8 cellular contexts compared by ENCODE assay signal in the genomic region with DNA sequence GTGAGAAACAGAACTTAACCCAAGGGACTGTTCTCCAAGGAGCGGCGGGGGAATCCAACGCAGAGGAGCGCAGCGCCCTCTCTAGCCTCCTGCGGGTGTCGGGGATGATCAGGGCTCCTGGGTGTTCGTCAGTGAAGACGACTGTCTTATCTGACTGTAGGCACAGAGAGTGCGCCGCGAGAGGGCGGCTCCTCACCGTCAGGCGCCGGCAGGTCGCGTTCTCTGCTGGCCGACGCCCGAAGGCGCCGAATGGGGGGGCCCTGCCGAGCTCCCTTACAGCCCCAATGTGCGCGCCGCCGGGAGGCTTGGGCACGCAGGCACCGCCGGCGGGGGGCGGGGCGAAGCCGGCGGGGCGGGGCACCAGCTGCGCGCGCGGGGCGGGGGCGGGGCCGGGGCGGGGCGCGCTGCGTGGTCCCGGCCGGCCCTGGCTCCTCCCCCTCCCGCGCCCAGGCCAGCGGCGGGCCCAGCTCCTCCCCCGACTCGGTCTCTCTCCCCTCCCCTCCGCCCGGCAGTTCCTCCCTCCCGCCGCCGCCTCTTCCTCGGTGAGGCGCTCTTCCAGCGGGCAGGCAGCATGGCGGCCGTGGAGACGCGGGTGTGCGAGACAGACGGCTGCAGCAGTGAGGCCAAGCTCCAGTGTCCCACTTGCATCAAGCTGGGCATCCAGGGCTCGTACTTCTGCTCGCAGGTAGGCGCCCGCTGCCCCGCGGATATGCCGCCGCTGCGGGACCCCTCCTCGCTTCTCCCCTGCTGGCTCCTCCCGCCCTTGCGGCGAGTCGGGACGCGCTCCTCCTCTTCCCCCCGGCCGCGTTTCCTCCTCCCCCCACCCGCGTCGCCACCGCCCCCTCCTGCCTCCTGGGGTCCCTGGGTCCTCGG. TPM values are rescaled to one million over a fixed set of nuclear protein-coding genes. Genes with fewer than 3 reads are reported as not detected.
DNase-seq lines count a peak whose midpoint lies in the region; ATAC-seq and TF ChIP-seq lines count a peak whose summit lies in the region.

TSS of gene METAP1 (plus strand) at position 539 of the 873 bp plus-strand sequence. CDS start at position 572, 33 bp downstream.

- ATAC-seq in HG02763 (IDR thresholded peaks at IDR 0.05; ENCODE audit: unreplicated experiment) = peak; percentile 95
- peak; percentile 96 for ATAC-seq in activated naive CD8-positive, alpha-beta T cell treated with anti-CD3 and anti-CD28 coated beads, Interleukin-2, amount 50 U/mL, for 24 hours

- peaks cover 4% of the 10 kb centered on the region for H3K36me3 Mint-ChIP-seq in activated naive CD8-positive, alpha-beta T cell treated with anti-CD3 and anti-CD28 coated beads, Interleukin-2, amount 50 U/mL, for 24 hours (ENCODE audit: low read depth)

- TF ChIP-seq POLR2A in transverse colon (IDR thresholded peaks at IDR 0.05) = peak; percentile 80

- peaks cover 14% of the 10 kb centered on the region for H3K79me2 ChIP-seq in trophoblast cell (ENCODE audit: control insufficient read depth, insufficient read depth, low read length, poor library complexity)

- peak within 1 kb of the TSS; percentile 95 for H3K18ac ChIP-seq in trophoblast cell (ENCODE audit: low read length)

- H3K9me3 ChIP-seq in cardiac muscle cell (ENCODE audit: low read depth) = no peaks in the 10 kb centered on the region
- H3K9me3 ChIP-seq in trophoblast cell (ENCODE audit: insufficient read depth, low read depth, low read length) = peaks cover 2% of the 10 kb centered on the region
- no peaks in the 10 kb centered on the region for H3K9me3 ChIP-seq in transverse colon

- peak within 1 kb of the TSS; percentile 92 for H4K91ac ChIP-seq in trophoblast cell (ENCODE audit: low read depth, low read length)

- peaks cover 40% of the 10 kb centered on the region for H3K4me1 Mint-ChIP-seq in activated naive CD8-positive, alpha-beta T cell treated with anti-CD3 and anti-CD28 coated beads, Interleukin-2, amount 50 U/mL, for 24 hours

- peak within 1 kb of the TSS; percentile 88 for H3K27ac ChIP-seq in cardiac muscle cell
- H3K27ac ChIP-seq in trophoblast cell (ENCODE audit: low read depth, low read length) = peak within 1 kb of the TSS; percentile 97
- H3K27ac ChIP-seq in transverse colon = peak within 1 kb of the TSS; percentile 90 to 95 (median 93)

- in situ Hi-C loops in transverse colon (cut with MboI; ENCODE audit: low pct_ligation_motif_present in 1 of 4, low pct_unique_long_range_greater_than_20kb in 1 of 4, low sequenced_read_pairs in 3 of 4) = loop anchor here in 2 of 4 donors (10.0 kb wide), 3 partner anchors 59 to 409 kb away; no protein-coding TSS in a partner anchor

- intact Hi-C loops in transverse colon (cut with DNase I; ENCODE audit: low total_unique reads) = no loop called here

- peak within 1 kb of the TSS; percentile 97 for H2AFZ ChIP-seq in trophoblast cell (ENCODE audit: insufficient read depth, low read length, poor library complexity)

- peak within 1 kb of the TSS; percentile 97 for H2BK5ac ChIP-seq in trophoblast cell (ENCODE audit: low read depth, low read length, poor library complexity)

- peak within 1 kb of the TSS; percentile 95 for H2BK120ac ChIP-seq in trophoblast cell (ENCODE audit: insufficient read depth, low read length, poor library complexity)

- no peaks in the 10 kb centered on the region for H3K27me3 Mint-ChIP-seq in activated naive CD8-positive, alpha-beta T cell treated with anti-CD3 and anti-CD28 coated beads, Interleukin-2, amount 50 U/mL, for 24 hours

- no peaks in the 10 kb centered on the region for H3K36me3 ChIP-seq in cardiac muscle cell
- H3K36me3 ChIP-seq in trophoblast cell (ENCODE audit: control insufficient read depth in 1 of 2, insufficient read depth in 2 of 2, low read length in 2 of 2) = no peaks in the 10 kb centered on the region
- no peaks in the 10 kb centered on the region for H3K36me3 ChIP-seq in transverse colon

- peak within 1 kb of the TSS; percentile 92 for H3K4me3 Mint-ChIP-seq in activated naive CD8-positive, alpha-beta T cell treated with anti-CD3 and anti-CD28 coated beads, Interleukin-2, amount 50 U/mL, for 24 hours

- DNase-seq in NCI-H1417 (lab: John Stamatoyannopoulos, UW) (peak; percentile 93 to 97 (median 96)), SW 1271 (lab: John Stamatoyannopoulos, UW) (peak; percentile 57 to 86), cardiac muscle cell (ENCODE audit: low read depth in 1 of 2, low spot score in 1 of 2) (peak; percentile 96 to 97), trophoblast cell (peak; percentile 93 to 94), transverse colon (peak; percentile 97)
- peak; percentile 92 for DNase-seq in activated naive CD8-positive, alpha-beta T cell treated with anti-CD3 and anti-CD28 coated beads, Interleukin-2, amount 50 U/mL, for 24 hours

- H3K14ac ChIP-seq in trophoblast cell (ENCODE audit: low read length) = peak within 1 kb of the TSS; percentile 96

- H3K9ac ChIP-seq in trophoblast cell (ENCODE audit: low read length) = peak within 1 kb of the TSS; percentile 99

- H3K4me3 ChIP-seq in cardiac muscle cell = peak within 1 kb of the TSS; percentile 94
- H3K4me3 ChIP-seq in trophoblast cell (ENCODE audit: low read depth, low read length) = peak within 1 kb of the TSS; percentile 96
- H3K4me3 ChIP-seq in transverse colon = peak within 1 kb of the TSS; percentile 86 to 99 (median 93)

- H3K27ac Mint-ChIP-seq in activated naive CD8-positive, alpha-beta T cell treated with anti-CD3 and anti-CD28 coated beads, Interleukin-2, amount 50 U/mL, for 24 hours = peak within 1 kb of the TSS; percentile 98

- H3K4ac ChIP-seq in trophoblast cell (ENCODE audit: low read depth, low read length) = peak within 1 kb of the TSS; percentile 97

- peak within 1 kb of the TSS; percentile 96 for H4K12ac ChIP-seq in trophoblast cell (ENCODE audit: low read depth, low read length)

- H2BK12ac ChIP-seq in trophoblast cell (ENCODE audit: low read length) = peak within 1 kb of the TSS; percentile 91

- H4K8ac ChIP-seq in trophoblast cell (ENCODE audit: low read depth, low read length) = peak within 1 kb of the TSS; percentile 93

- H3K4me2 ChIP-seq in trophoblast cell (ENCODE audit: low read length) = peak within 1 kb of the TSS; percentile 77

- no peaks in the 10 kb centered on the region for H3K9me3 Mint-ChIP-seq in activated naive CD8-positive, alpha-beta T cell treated with anti-CD3 and anti-CD28 coated beads, Interleukin-2, amount 50 U/mL, for 24 hours

- TF ChIP-seq EP300 in transverse colon (IDR thresholded peaks at IDR 0.05; ENCODE audit: low read depth) = no peak

- peak; percentile 80 for TF ChIP-seq CTCF in GM12874 (IDR thresholded peaks at IDR 0.05; ENCODE audit: insufficient read depth, low read depth, low read length)
- TF ChIP-seq CTCF in cardiac muscle cell (IDR thresholded peaks at IDR 0.05; ENCODE audit: low read depth, low read length) = peak; percentile 60
- TF ChIP-seq CTCF in transverse colon (IDR thresholded peaks at IDR 0.05) = peak; percentile 34 to 65 (median 54)

- H2AK5ac ChIP-seq in trophoblast cell (ENCODE audit: low read length) = peak within 1 kb of the TSS; percentile 73

- H3K23ac ChIP-seq in trophoblast cell (ENCODE audit: low read length) = peak within 1 kb of the TSS; percentile 74

- WGBS in trophoblast cell (ENCODE audit: extremely low coverage, insufficient coverage, insufficient read length) = no CpG with 5 or more reads among the region's 94 CpGs
- WGBS in transverse colon (ENCODE audit: low coverage in 1 of 2), 2 donors = 0% methylated on average over 37 of the region's 94 CpGs; no CpG with 5 or more reads in 1 of the 2 donors

- peaks cover 14% of the 10 kb centered on the region for H3K79me1 ChIP-seq in trophoblast cell (ENCODE audit: low read length)

- no peaks in the 10 kb centered on the region for H3K27me3 ChIP-seq in cardiac muscle cell
- peaks cover 2% of the 10 kb centered on the region for H3K27me3 ChIP-seq in trophoblast cell (ENCODE audit: insufficient read depth, low read length)
- no peaks in the 10 kb centered on the region for H3K27me3 ChIP-seq in transverse colon

- H3K4me1 ChIP-seq in cardiac muscle cell (ENCODE audit: low read depth) (peaks cover 9% of the 10 kb centered on the region), trophoblast cell (ENCODE audit: control insufficient read depth in 1 of 2, insufficient read depth in 2 of 2, low read length in 2 of 2) (peaks cover 0 to 5% of the 10 kb centered on the region in 2 experiments), transverse colon (peaks cover 6 to 30% (median 19%) of the 10 kb centered on the region in 4 donors)

RNA-seq across cellular contexts. Expression of gene METAP1, which starts in this region (rescaled TPM):
- total RNA-seq in cardiac muscle cell (48.4 and 55.4 TPM in 2 replicates), transverse colon (10 to 100 TPM; 34.8 to 66.1 (median 55.9) TPM)
- 40.1 and 55.0 TPM in 2 replicates for polyA plus RNA-seq in cardiac muscle cell
- 64.2 and 64.7 TPM in 2 replicates for polyA plus RNA-seq in trophoblast cell (2013)

Comparison
In these comparisons a context has a peak if more than half of its experiments do, and no peak if none do; other contexts are left out.
1. Peak in every context shown above with its lines: DNase-seq, ATAC-seq, H3K4me3 ChIP-seq and H3K27ac ChIP-seq.